Comparison of ENCODE assay signal across 9 cellular contexts in the genomic region with DNA sequence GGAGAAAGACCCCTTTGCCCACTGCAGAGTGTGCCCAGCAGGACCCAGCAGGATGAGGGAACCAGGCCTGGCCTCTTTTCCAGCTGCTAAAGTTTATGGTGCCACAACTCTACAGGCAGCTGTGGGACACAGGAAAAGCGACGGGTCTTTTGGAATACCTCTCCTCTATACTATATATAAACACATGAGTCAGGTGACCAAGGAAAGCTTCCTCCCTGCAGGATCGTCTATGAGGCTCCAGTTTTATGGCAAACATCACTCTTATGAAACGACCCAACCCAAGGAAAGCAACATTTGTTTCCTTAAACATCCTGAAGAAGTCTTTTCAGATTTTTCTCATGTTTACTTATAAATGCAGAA.
DNase-seq lines count a peak whose midpoint lies in the region; ATAC-seq and TF ChIP-seq lines count a peak whose summit lies in the region.
"Had no signal": no experiment of that assay in that cellular context is flagged by ENCODE, and none has a peak within 500 bp of the region (broad histone marks: within the 10 kb centered on the region; RNA-seq: fewer than 3 reads in every experiment).

No MANE protein-coding gene starts in this region.

- ATAC-seq in upper lobe of left lung (ENCODE audit: low FRiP score in 2 of 2), result no peak
- ATAC-seq: activated CD4-positive, alpha-beta T cell treated with anti-CD3 and anti-CD28 coated beads for 36 hours had no signal

- H3K4me1 Mint-ChIP-seq in nephron progenitor cell, result peaks cover 76% of the 10 kb centered on the region
- H3K4me1 Mint-ChIP-seq in activated T-cell treated with anti-CD3 and anti-CD28 coated beads, Interleukin-2, amount 50 U/mL, for 24 hours (ENCODE audit: low read depth), result peaks cover 7% of the 10 kb centered on the region

- H3K27ac ChIP-seq in SJCRH30 (peak overlapping the region; percentile 92), esophagus (ENCODE audit: low read depth in 2 of 2, low read length in 1 of 2) (peak overlapping the region; percentile 70 to 88), upper lobe of left lung (peak overlapping the region; percentile 66 to 90 (median 80))

- H3K4me3 Mint-ChIP-seq in nephron progenitor cell, result peak overlapping the region; percentile 36
- no peak overlapping the region for H3K4me3 Mint-ChIP-seq in activated T-cell treated with anti-CD3 and anti-CD28 coated beads, Interleukin-2, amount 50 U/mL, for 24 hours
- H3K4me3 Mint-ChIP-seq: activated CD4-positive, alpha-beta T cell treated with anti-CD3 and anti-CD28 coated beads for 36 hours had no signal

- WGBS in esophagus, 2 donors, result 19 to 30% methylated on average over 4 of the region's 4 CpGs
- WGBS in upper lobe of left lung, 2 donors, result 24 to 43% methylated on average over 4 of the region's 4 CpGs

- peak overlapping the region; percentile 69 for H3K4me3 ChIP-seq in SJCRH30
- H3K4me3 ChIP-seq in esophagus (ENCODE audit: low read depth in 1 of 2, low read length in 2 of 2), result peak overlapping the region in 1 of 2 donors; percentile 37
- H3K4me3 ChIP-seq in upper lobe of left lung, result peak overlapping the region in 2 of 4 donors; percentile 54 to 62

- peaks cover 2% of the 10 kb centered on the region for H3K27me3 Mint-ChIP-seq in nephron progenitor cell (ENCODE audit: low read depth, poor library complexity)
- H3K27me3 Mint-ChIP-seq in activated T-cell treated with anti-CD3 and anti-CD28 coated beads, Interleukin-2, amount 50 U/mL, for 24 hours, result peaks cover 31% of the 10 kb centered on the region

- H3K36me3 Mint-ChIP-seq in nephron progenitor cell (ENCODE audit: low read depth), result peaks cover 4% of the 10 kb centered on the region
- no peaks in the 10 kb centered on the region for H3K36me3 Mint-ChIP-seq in activated T-cell treated with anti-CD3 and anti-CD28 coated beads, Interleukin-2, amount 50 U/mL, for 24 hours (ENCODE audit: low read depth)

- no peak for TF ChIP-seq EP300 in upper lobe of left lung (IDR thresholded peaks at IDR 0.05)

- H3K36me3 ChIP-seq in SJCRH30 (peaks cover 2% of the 10 kb centered on the region; the same call in 1 of the 2 replicates), esophagus (ENCODE audit: control insufficient read depth in 2 of 2, insufficient read depth in 2 of 2, low read length in 1 of 2) (no peaks in the 10 kb centered on the region), upper lobe of left lung (no peaks in the 10 kb centered on the region)

- H3K27me3 ChIP-seq in SJCRH30 (no peaks in the 10 kb centered on the region), esophagus (ENCODE audit: control insufficient read depth in 1 of 2, insufficient read depth in 2 of 2, low read length in 2 of 2) (no peaks in the 10 kb centered on the region), upper lobe of left lung (no peaks in the 10 kb centered on the region)

- TF ChIP-seq POLR2A in upper lobe of left lung (IDR thresholded peaks at IDR 0.05), result no peak

- H3K9me3 ChIP-seq in SJCRH30 (replicated peaks) (no peaks in the 10 kb centered on the region), esophagus (ENCODE audit: control insufficient read depth in 2 of 2, insufficient read depth in 1 of 2, low read depth in 1 of 2, low read length in 1 of 2) (no peaks in the 10 kb centered on the region), upper lobe of left lung (no peaks in the 10 kb centered on the region)

- H3K4me1 ChIP-seq in SJCRH30, result peaks cover 39% of the 10 kb centered on the region
- peaks cover 8 to 15% of the 10 kb centered on the region in 2 donors for H3K4me1 ChIP-seq in esophagus (ENCODE audit: control insufficient read depth in 2 of 2, insufficient read depth in 2 of 2, low read length in 1 of 2)
- H3K4me1 ChIP-seq in upper lobe of left lung, result peaks cover 62 to 91% (median 83%) of the 10 kb centered on the region in 4 donors

- TF ChIP-seq CTCF in nephron progenitor cell (IDR thresholded peaks at IDR 0.05) (no peak), upper lobe of left lung (IDR thresholded peaks at IDR 0.05) (no peak)

- H3K9me3 Mint-ChIP-seq in nephron progenitor cell, result no peaks in the 10 kb centered on the region
- no peaks in the 10 kb centered on the region for H3K9me3 Mint-ChIP-seq in activated T-cell treated with anti-CD3 and anti-CD28 coated beads, Interleukin-2, amount 50 U/mL, for 24 hours

- DNase-seq in SJCRH30 (peak in 1 of 2 experiments; percentile 50), nephron progenitor cell (no peak), upper lobe of left lung (no peak), foreskin melanocyte (no peak), C1 segment of cervical spinal cord (lab: John Stamatoyannopoulos, UW) (no peak)
- DNase-seq in activated T-cell treated with anti-CD3 and anti-CD28 coated beads, Interleukin-2, amount 50 U/mL, for 24 hours, result no peak
- DNase-seq: activated CD4-positive, alpha-beta T cell treated with anti-CD3 and anti-CD28 coated beads for 36 hours; islet precursor cell had no signal

- H3K27ac Mint-ChIP-seq in nephron progenitor cell, result peak overlapping the region; percentile 58
- no peak overlapping the region for H3K27ac Mint-ChIP-seq in activated T-cell treated with anti-CD3 and anti-CD28 coated beads, Interleukin-2, amount 50 U/mL, for 24 hours
- H3K27ac Mint-ChIP-seq: activated CD4-positive, alpha-beta T cell treated with anti-CD3 and anti-CD28 coated beads for 36 hours had no signal
